8 cellular contexts compared by ENCODE assay signal in genomic region chr11:111878766-111879636, GRCh38.
DNase-seq lines count a peak whose midpoint lies in the region; ATAC-seq lines count a peak whose summit lies in the region.

TSS of gene CFAP68 (plus strand) at chr11:111879541. CDS start at chr11:111879561, 20 bp downstream.
TSS of gene FDXACB1 (minus strand) at chr11:111879165. CDS start at chr11:111879132, 33 bp downstream.

- H3K4me3 ChIP-seq in BLaER1: peak within 1 kb of the TSS; percentile 75

- no peaks in the 10 kb centered on the region for H3K9me3 ChIP-seq in BLaER1

- peaks cover 14% of the 10 kb centered on the region for H3K36me3 ChIP-seq in BLaER1

- DNase-seq in GM19238 (ENCODE audit: insufficient read length, low spot score) (peak; percentile 87), NCI-H510A treated with DMSO at 0.1 percent for 48 hours (lab: John Stamatoyannopoulos, UW) (peak; percentile 99), kidney tubule cell (ENCODE audit: low spot score) (peak; percentile 98)
- peak; percentile 95 for DNase-seq in activated CD4-positive, alpha-beta T cell treated with anti-CD3 and anti-CD28 coated beads for 4 hours
- peak; percentile 79 to 96 (median 90) for DNase-seq in stimulated activated CD4-positive, alpha-beta T cell treated with anti-CD3 and anti-CD28 coated beads, Interleukin-1b, Interleukin-23, amount 100 ng/mL, for 24 hours (ENCODE audit: low read depth in 4 of 4, low spot score in 1 of 4)

- peak within 1 kb of the TSS; percentile 78 for H3K27ac ChIP-seq in BLaER1
- H3K27ac ChIP-seq in cingulate gyrus (ENCODE audit: low read depth, low read length): peak within 1 kb of the TSS; percentile 97

- peak within 1 kb of the TSS; percentile 88 for H3K4me2 ChIP-seq in BLaER1

- H3K27me3 ChIP-seq in BLaER1: no peaks in the 10 kb centered on the region

- ATAC-seq in HG03442 (IDR thresholded peaks at IDR 0.05; ENCODE audit: unreplicated experiment): peak; percentile 90

- peak within 1 kb of the TSS; percentile 83 for H3K9ac ChIP-seq in BLaER1

- peaks cover 24% of the 10 kb centered on the region for H3K4me1 ChIP-seq in BLaER1

- H4K20me1 ChIP-seq in BLaER1: no peaks in the 10 kb centered on the region

Comparison
In these comparisons a context has a peak if more than half of its experiments do, and no peak if none do; other contexts are left out.
1. Peak in every context shown above with its lines: DNase-seq, ATAC-seq, H3K4me3 ChIP-seq and H3K27ac ChIP-seq.